ENCODE assay signal across 8 cellular contexts in the genomic region with DNA sequence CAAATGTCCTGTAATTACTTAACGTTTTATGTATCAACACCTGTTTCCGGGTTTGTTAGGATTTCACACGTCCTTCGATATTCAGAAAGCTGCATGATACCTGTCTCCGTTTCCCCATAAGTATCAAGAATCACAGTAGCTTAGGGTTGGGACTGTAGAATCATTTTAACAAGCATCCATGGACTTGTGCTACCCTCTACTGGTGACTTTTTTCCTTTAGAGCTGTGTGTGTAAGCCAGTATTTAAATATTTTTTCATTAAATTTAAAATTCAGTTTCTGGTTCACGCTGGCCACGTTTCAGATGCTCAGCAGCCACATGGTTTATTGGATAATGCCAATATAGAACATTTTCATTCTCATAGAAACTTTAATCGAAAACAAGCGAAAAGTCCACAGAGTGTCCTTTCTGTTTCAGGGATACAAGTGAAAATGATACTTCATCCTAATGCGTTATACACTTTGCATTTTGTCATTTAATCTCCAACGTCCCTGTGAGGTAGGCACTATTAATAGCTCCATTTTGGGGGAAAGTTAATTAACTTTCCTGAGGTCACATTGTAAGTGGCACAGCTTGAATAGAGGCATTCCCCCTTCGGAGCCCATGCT.
DNase-seq lines count a peak whose midpoint lies in the region; ATAC-seq lines count a peak whose summit lies in the region.

No MANE protein-coding gene starts in this region.

- DNase-seq in AG08395 (ENCODE audit: low spot score), result peak; percentile 61
- peak; percentile 90 for DNase-seq in G401 (ENCODE audit: low spot score)
- peak; percentile 66 for DNase-seq in MV-4-11 (lab: John Stamatoyannopoulos, UW)
- DNase-seq in RPMI8226, result peak; percentile 30
- DNase-seq in effector memory CD8-positive, alpha-beta T cell, result peak; percentile 34 to 48 (median 37)
- DNase-seq in lung microvascular endothelial cell (ENCODE audit: low read depth in 2 of 2), result peak; percentile 77 to 83

- H3K4me1 Mint-ChIP-seq in effector memory CD8-positive, alpha-beta T cell (ENCODE audit: low read depth in 2 of 2), result no peaks in the 10 kb centered on the region

- in situ Hi-C loops in G401 (cut with HindIII; ENCODE audit: low sequenced_read_pairs), result no loop called here

- no peak overlapping the region for H3K4me3 Mint-ChIP-seq in effector memory CD8-positive, alpha-beta T cell

- ATAC-seq in effector memory CD8-positive, alpha-beta T cell (replicated peaks), result peak; percentile 74
- no peak for ATAC-seq in HG02759 (IDR thresholded peaks at IDR 0.05; ENCODE audit: unreplicated experiment)
- no peak for ATAC-seq in GM21381 (IDR thresholded peaks at IDR 0.05; ENCODE audit: unreplicated experiment)

- H3K27me3 Mint-ChIP-seq in effector memory CD8-positive, alpha-beta T cell, result peaks cover 11 to 23% of the 10 kb centered on the region in 2 donors

- H3K27ac Mint-ChIP-seq in effector memory CD8-positive, alpha-beta T cell, result no peak overlapping the region

- H3K36me3 Mint-ChIP-seq in effector memory CD8-positive, alpha-beta T cell (ENCODE audit: insufficient read depth), result no peaks in the 10 kb centered on the region

- no peaks in the 10 kb centered on the region for H3K9me3 Mint-ChIP-seq in effector memory CD8-positive, alpha-beta T cell

Comparison
In these comparisons a context has a peak if more than half of its experiments do, and no peak if none do; other contexts are left out.
1. DNase-seq: peak in every context shown above with its lines; median percentile 90 in G401; 80 in lung microvascular endothelial cell; 66 in MV-4-11; 61 in AG08395; 37 in effector memory CD8-positive, alpha-beta T cell; 30 in RPMI8226.